Comparison of ENCODE assay signal across 21 cellular contexts in the genomic region with DNA sequence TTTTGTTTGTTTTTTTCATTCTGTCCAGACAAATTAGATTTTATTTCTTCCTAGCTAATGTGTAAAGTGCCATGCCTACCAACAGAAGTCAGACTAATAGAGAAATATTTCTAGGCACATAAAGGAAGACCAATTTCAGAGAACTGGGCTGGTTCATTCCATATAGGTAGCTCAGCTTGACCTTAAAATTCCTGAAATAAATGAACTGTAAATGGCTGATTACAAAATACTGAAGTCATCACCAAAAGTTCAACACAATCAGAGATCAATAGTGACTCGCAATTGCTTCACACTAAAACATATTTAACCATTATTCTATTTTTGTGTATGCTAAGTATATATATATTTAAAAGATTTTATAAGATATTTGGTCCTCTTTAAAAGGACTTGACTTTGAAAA. TPM values are rescaled to one million over a fixed set of nuclear protein-coding genes. Genes with fewer than 3 reads are reported as not detected.
"Had no signal": no experiment of that assay in that cellular context is flagged by ENCODE, and none has a peak within 500 bp of the region (broad histone marks: within the 10 kb centered on the region; RNA-seq: fewer than 3 reads in every experiment).

No MANE protein-coding gene starts in this region.

- ATAC-seq: effector memory CD8-positive, alpha-beta T cell; foreskin keratinocyte; right lobe of liver had no signal

- H3K36me3 Mint-ChIP-seq: activated naive CD4-positive, alpha-beta T cell treated with anti-CD3 and anti-CD28 coated beads, Interleukin-2, amount 10 ng/mL, durations not matched to agents 7 days and 5 days; naive B cell had no signal

- H3K4me1 Mint-ChIP-seq: activated naive CD4-positive, alpha-beta T cell treated with anti-CD3 and anti-CD28 coated beads, Interleukin-2, amount 10 ng/mL, durations not matched to agents 7 days and 5 days; central memory CD8-positive, alpha-beta T cell; naive B cell had no signal

- H3K4me3 ChIP-seq: lung, right lobe of liver, testis had no signal

- H3K4me3 Mint-ChIP-seq: activated naive CD4-positive, alpha-beta T cell treated with anti-CD3 and anti-CD28 coated beads, Interleukin-2, amount 10 ng/mL, durations not matched to agents 7 days and 5 days; central memory CD8-positive, alpha-beta T cell; dendritic cell treated with granulocyte-macrophage colony-stimulating factor and Interleukin-4, amounts not matched to agents 40 ng/mL and 50 ng/mL, for 4 days; effector memory CD8-positive, alpha-beta T cell; naive B cell; stimulated activated naive CD8-positive, alpha-beta T cell treated with anti-CD3 and anti-CD28 coated beads, Interleukin-15, Interleukin-2, amounts not matched to agents 100 ng/mL and 50 ng/mL, for 24 hours had no signal

- H3K9me3 ChIP-seq: adrenal gland, right lobe of liver, testis had no signal

- H3K27me3 ChIP-seq: foreskin keratinocyte, right lobe of liver, testis had no signal

- H3K4me1 ChIP-seq: adrenal gland, right lobe of liver, testis had no signal

- H3K27ac ChIP-seq: adrenal gland, foreskin keratinocyte, right lobe of liver, testis had no signal

- DNase-seq: activated CD4-positive, alpha-beta T cell treated with anti-CD3 and anti-CD28 coated beads, Interleukin-2, amount 50 U/mL, for 1 hour; activated naive CD4-positive, alpha-beta T cell treated with anti-CD3 and anti-CD28 coated beads, Interleukin-2, amount 10 ng/mL, durations not matched to agents 7 days and 5 days; activated T-cell treated with anti-CD3 and anti-CD28 coated beads for 4 hours; adrenal gland; effector memory CD8-positive, alpha-beta T cell; kidney; midbrain; naive B cell; posterior cingulate gyrus; right lobe of liver; stimulated activated CD4-positive, alpha-beta T cell treated with anti-CD3 and anti-CD28 coated beads, Interleukin-2, amount 100 ng/mL, for 48 hours; stimulated activated CD8-positive, alpha-beta memory T cell treated with anti-CD3 and anti-CD28 coated beads, Interleukin-4, amount 100 ng/mL, for 48 hours; testis had no signal

- H3K27ac Mint-ChIP-seq: activated naive CD4-positive, alpha-beta T cell treated with anti-CD3 and anti-CD28 coated beads, Interleukin-2, amount 10 ng/mL, durations not matched to agents 7 days and 5 days; activated T-helper 2 cell treated with anti-CD3 and anti-CD28 coated beads, Interferon-gamma antibody, Interleukin-2, Interleukin-4, amounts not matched to agents 10 μg/mL and 5 μg/mL and 100 μg/mL, durations not matched to agents 14 hours and 24 hours and 36 hours; dendritic cell treated with granulocyte-macrophage colony-stimulating factor and Interleukin-4, amounts not matched to agents 40 ng/mL and 50 ng/mL, for 4 days; effector memory CD8-positive, alpha-beta T cell; naive B cell; stimulated activated naive CD8-positive, alpha-beta T cell treated with anti-CD3 and anti-CD28 coated beads, Interleukin-15, Interleukin-2, amounts not matched to agents 100 ng/mL and 50 ng/mL, for 24 hours had no signal

- FAIRE-seq: kidney had no signal

- H3K36me3 ChIP-seq: adrenal gland, right lobe of liver had no signal

- H3K9me3 Mint-ChIP-seq: activated naive CD4-positive, alpha-beta T cell treated with anti-CD3 and anti-CD28 coated beads, Interleukin-2, amount 10 ng/mL, durations not matched to agents 7 days and 5 days; activated T-helper 2 cell treated with anti-CD3 and anti-CD28 coated beads, Interferon-gamma antibody, Interleukin-2, Interleukin-4, amounts not matched to agents 10 μg/mL and 5 μg/mL and 100 μg/mL, durations not matched to agents 14 hours and 24 hours and 36 hours; central memory CD8-positive, alpha-beta T cell; dendritic cell treated with granulocyte-macrophage colony-stimulating factor and Interleukin-4, amounts not matched to agents 40 ng/mL and 50 ng/mL, for 4 days; effector memory CD8-positive, alpha-beta T cell; stimulated activated naive CD8-positive, alpha-beta T cell treated with anti-CD3 and anti-CD28 coated beads, Interleukin-15, Interleukin-2, amounts not matched to agents 100 ng/mL and 50 ng/mL, for 24 hours had no signal

RNA-seq across cellular contexts. Expression of gene PTPRB, which starts 34.2 kb away (rescaled TPM):
- total RNA-seq: activated CD8-positive, alpha-beta memory T cell treated with anti-CD3 and anti-CD28 coated beads for 36 hours; activated T-helper 2 cell treated with anti-CD3 and anti-CD28 coated beads, Interferon-gamma antibody, Interleukin-2, Interleukin-4, amounts not matched to agents 10 μg/mL and 5 μg/mL and 100 μg/mL, durations not matched to agents 14 hours and 24 hours and 36 hours; T-helper 2 cell treated with Interferon-gamma antibody and Interleukin-4, amounts not matched to agents 100 ng/mL and 5 ng/mL, for 36 hours had no signal
